Comparison of ENCODE assay signal across 27 cellular contexts in genomic region chr12:83634726-83635267, GRCh38.
"Had no signal": no experiment of that assay in that cellular context is flagged by ENCODE, and none has a peak within 500 bp of the region (broad histone marks: within the 10 kb centered on the region; RNA-seq: fewer than 3 reads in every experiment).

No MANE protein-coding gene starts in this region.

- ATAC-seq: activated CD4-positive, alpha-beta T cell treated with anti-CD3 and anti-CD28 coated beads for 36 hours; activated CD8-positive, alpha-beta memory T cell treated with anti-CD3 and anti-CD28 coated beads, Interleukin-2, amount 10 ng/mL, durations not matched to agents 7 days and 5 days; activated CD8-positive, alpha-beta T cell treated with anti-CD3 and anti-CD28 coated beads, Interleukin-2, amount 10 ng/mL, durations not matched to agents 7 days and 5 days; activated naive CD8-positive, alpha-beta T cell treated with anti-CD3 and anti-CD28 coated beads, Interleukin-2, amount 50 U/mL, for 24 hours; esophagus mucosa; T-helper 17 cell had no signal

- H3K4me1 ChIP-seq: adrenal gland, ascending aorta had no signal

- H2AFZ ChIP-seq: hepatocyte had no signal

- H3K4me3 ChIP-seq: adrenal gland, ascending aorta, coronary artery, dorsolateral prefrontal cortex, hepatocyte had no signal

- H3K79me2 ChIP-seq: hepatocyte had no signal

- H3K27ac ChIP-seq: adrenal gland, ascending aorta, coronary artery, dorsolateral prefrontal cortex, hepatocyte, WERI-Rb-1 had no signal

- DNase-seq: activated CD4-positive, alpha-beta memory T cell treated with anti-CD3 and anti-CD28 coated beads for 36 hours; activated CD4-positive, alpha-beta T cell treated with anti-CD3 and anti-CD28 coated beads for 36 hours; activated CD4-positive, alpha-beta T cell treated with anti-CD3 and anti-CD28 coated beads, Interleukin-2, amount 10 ng/mL, durations not matched to agents 24 days and 14 days; activated CD4-positive, CD25-positive, alpha-beta regulatory T cell; activated CD4-positive, CD25-positive, alpha-beta regulatory T cell treated with anti-CD3 and anti-CD28 coated beads, Interleukin-2, amount 50 U/mL, for 72 hours; activated CD8-positive, alpha-beta memory T cell treated with anti-CD3 and anti-CD28 coated beads, Interleukin-2, amount 10 ng/mL, durations not matched to agents 7 days and 5 days; activated CD8-positive, alpha-beta memory T cell treated with anti-CD3 and anti-CD28 coated beads, Interleukin-2, amount 50 U/mL, for 4 hours; activated CD8-positive, alpha-beta T cell treated with anti-CD3 and anti-CD28 coated beads, Interleukin-2, amount 10 ng/mL, durations not matched to agents 7 days and 5 days; activated effector memory CD4-positive, alpha-beta T cell treated with anti-CD3 and anti-CD28 coated beads, Interleukin-2, amount 50 U/mL, for 16 hours; activated naive CD4-positive, alpha-beta T cell treated with anti-CD3 and anti-CD28 coated beads for 36 hours; activated naive CD8-positive, alpha-beta T cell treated with anti-CD3 and anti-CD28 coated beads for 36 hours; activated naive CD8-positive, alpha-beta T cell treated with anti-CD3 and anti-CD28 coated beads, Interleukin-2, amount 50 U/mL, for 24 hours; activated T-cell treated with anti-CD3 and anti-CD28 coated beads, Interleukin-2, amount 50 U/mL, for 1 hour; activated T-cell treated with anti-CD3 and anti-CD28 coated beads, Interleukin-2, amount 50 U/mL, for 48 hours; adrenal gland; dorsolateral prefrontal cortex; effector memory CD4-positive, alpha-beta T cell; endodermal cell; foreskin fibroblast; head of caudate nucleus; T-helper 17 cell; T1000; WERI-Rb-1 had no signal

- H3K4me2 ChIP-seq: hepatocyte had no signal

- H3K9me3 ChIP-seq: adrenal gland had no signal

- H3K27me3 ChIP-seq: adrenal gland, ascending aorta, dorsolateral prefrontal cortex, hepatocyte had no signal

- H3K36me3 ChIP-seq: adrenal gland, ascending aorta, WERI-Rb-1 had no signal
